12 cellular contexts compared by ENCODE assay signal in genomic region chr1:27562483-27563406, GRCh38. TPM values are rescaled to one million over a fixed set of nuclear protein-coding genes. Genes with fewer than 3 reads are reported as not detected.
DNase-seq lines count a peak whose midpoint lies in the region; ATAC-seq and TF ChIP-seq lines count a peak whose summit lies in the region.
"Had no signal": no experiment of that assay in that cellular context is flagged by ENCODE, and none has a peak within 500 bp of the region (broad histone marks: within the 10 kb centered on the region; RNA-seq: fewer than 3 reads in every experiment).

No MANE protein-coding gene starts in this region.

- peak overlapping the region; percentile 41 for H3K18ac ChIP-seq in trophoblast cell (ENCODE audit: low read length)

- no peak overlapping the region for H3K27ac Mint-ChIP-seq in MCF 10A (ENCODE audit: low read depth, unreplicated experiment)
- H3K27ac Mint-ChIP-seq in T-helper 2 cell treated with Interferon-gamma antibody and Interleukin-4, amounts not matched to agents 5 μg/mL and 100 μg/mL, for 36 hours = no peak overlapping the region
- H3K27ac Mint-ChIP-seq: activated naive CD8-positive, alpha-beta T cell had no signal

- no peak overlapping the region for H4K8ac ChIP-seq in trophoblast cell (ENCODE audit: low read depth, low read length)

- H4K12ac ChIP-seq in trophoblast cell (ENCODE audit: low read depth, low read length) = no peak overlapping the region

- H3K4ac ChIP-seq in trophoblast cell (ENCODE audit: low read depth, low read length) = peak overlapping the region; percentile 44

- H2BK12ac ChIP-seq in trophoblast cell (ENCODE audit: low read length) = no peak overlapping the region

- H3K9me3 ChIP-seq in breast epithelium (no peaks in the 10 kb centered on the region), left ventricle myocardium inferior (replicated peaks) (no peaks in the 10 kb centered on the region), trophoblast cell (ENCODE audit: insufficient read depth, low read depth, low read length) (no peaks in the 10 kb centered on the region), vagina (no peaks in the 10 kb centered on the region)

- H3K9ac ChIP-seq in trophoblast cell (ENCODE audit: low read length) = no peak overlapping the region

- no peak for TF ChIP-seq CTCF in breast epithelium (IDR thresholded peaks at IDR 0.05)
- no peak for TF ChIP-seq CTCF in MCF 10A (IDR thresholded peaks at IDR 0.05; ENCODE audit: unreplicated experiment)
- no peak for TF ChIP-seq CTCF in left ventricle myocardium inferior (IDR thresholded peaks at IDR 0.05; ENCODE audit: borderline replicate concordance)
- no peak for TF ChIP-seq CTCF in vagina (IDR thresholded peaks at IDR 0.05)
- TF ChIP-seq CTCF in GM13977 (IDR thresholded peaks at IDR 0.05; ENCODE audit: extremely low read depth, insufficient read depth, missing control alignments) = no peak

- CTCF ChIA-PET in MCF 10A (lab: Yijun Ruan, JAX) = interaction anchor here (0.6 to 1.2 kb wide), 2 partner anchors 39 to 44 kb away, joined by 3 read pairs; no protein-coding TSS in a partner anchor

- H3K79me1 ChIP-seq in trophoblast cell (ENCODE audit: low read length) = peaks cover 64% of the 10 kb centered on the region

- H3K4me2 ChIP-seq in trophoblast cell (ENCODE audit: low read length) = no peak overlapping the region

- H3K4me1 ChIP-seq in breast epithelium (peaks cover 38 to 67% of the 10 kb centered on the region in 2 donors), left ventricle myocardium inferior (peaks cover 99% of the 10 kb centered on the region), trophoblast cell (ENCODE audit: control insufficient read depth in 1 of 2, insufficient read depth in 2 of 2, low read length in 2 of 2) (peaks cover 88 to 93% of the 10 kb centered on the region in 2 experiments), vagina (peaks cover 99% of the 10 kb centered on the region)

- H3K14ac ChIP-seq in trophoblast cell (ENCODE audit: low read length) = peak overlapping the region; percentile 0

- peaks cover 6% of the 10 kb centered on the region for H3K36me3 Mint-ChIP-seq in MCF 10A (ENCODE audit: insufficient read depth, unreplicated experiment)
- no peaks in the 10 kb centered on the region for H3K36me3 Mint-ChIP-seq in T-helper 2 cell treated with Interferon-gamma antibody and Interleukin-4, amounts not matched to agents 5 μg/mL and 100 μg/mL, for 36 hours (ENCODE audit: low read depth)
- H3K36me3 Mint-ChIP-seq: activated naive CD8-positive, alpha-beta T cell had no signal

- no peaks in the 10 kb centered on the region for H3K36me3 ChIP-seq in breast epithelium
- peaks cover 8% of the 10 kb centered on the region for H3K36me3 ChIP-seq in left ventricle myocardium inferior
- H3K36me3 ChIP-seq in trophoblast cell (ENCODE audit: control insufficient read depth in 1 of 2, insufficient read depth in 2 of 2, low read length in 2 of 2) = peaks cover 8 to 26% of the 10 kb centered on the region in 2 experiments
- no peaks in the 10 kb centered on the region for H3K36me3 ChIP-seq in vagina

- H3K27me3 ChIP-seq in breast epithelium = no peaks in the 10 kb centered on the region
- no peaks in the 10 kb centered on the region for H3K27me3 ChIP-seq in left ventricle myocardium inferior (ENCODE audit: low read depth)
- no peaks in the 10 kb centered on the region for H3K27me3 ChIP-seq in trophoblast cell (ENCODE audit: insufficient read depth, low read length)
- H3K27me3 ChIP-seq in vagina = no peaks in the 10 kb centered on the region

- H2BK120ac ChIP-seq in trophoblast cell (ENCODE audit: insufficient read depth, low read length, poor library complexity) = no peak overlapping the region

- intact Hi-C loops in breast epithelium (cut with DNase I; ENCODE audit: low total_unique reads) = no loop called here
- intact Hi-C loops in MCF 10A (cut with micrococcal nuclease) = no loop called here
- intact Hi-C loops in left ventricle myocardium inferior (cut with micrococcal nuclease) = no loop called here
- intact Hi-C loops in vagina (cut with DNase I) = no loop called here

- H3K27ac ChIP-seq in breast epithelium (peak overlapping the region; percentile 92 to 95), left ventricle myocardium inferior (replicated peaks) (peak overlapping the region; percentile 97), trophoblast cell (ENCODE audit: low read depth, low read length) (no peak overlapping the region), vagina (peak overlapping the region; percentile 96)

- no peak overlapping the region for H3K4me3 Mint-ChIP-seq in MCF 10A (ENCODE audit: unreplicated experiment)
- H3K4me3 Mint-ChIP-seq in T-helper 2 cell treated with Interferon-gamma antibody and Interleukin-4, amounts not matched to agents 5 μg/mL and 100 μg/mL, for 36 hours = no peak overlapping the region
- H3K4me3 Mint-ChIP-seq: activated naive CD8-positive, alpha-beta T cell had no signal

- no peak for TF ChIP-seq POLR2A in breast epithelium (IDR thresholded peaks at IDR 0.05)
- no peak for TF ChIP-seq POLR2A in vagina (IDR thresholded peaks at IDR 0.05)

- peaks cover 43% of the 10 kb centered on the region for H3K79me2 ChIP-seq in trophoblast cell (ENCODE audit: control insufficient read depth, insufficient read depth, low read length, poor library complexity)

- ATAC-seq in HG03045 (IDR thresholded peaks at IDR 0.05; ENCODE audit: unreplicated experiment) = no peak

- peak overlapping the region; percentile 26 for H2AK5ac ChIP-seq in trophoblast cell (ENCODE audit: low read length)

- WGBS in trophoblast cell (ENCODE audit: extremely low coverage, insufficient coverage, insufficient read length) = no CpG with 5 or more reads among the region's 19 CpGs

- H3K23ac ChIP-seq in trophoblast cell (ENCODE audit: low read length) = no peak overlapping the region

- no TSS peak for BruUV-seq in MCF 10A (replicated peaks; lab: Mats Ljungman, UMichigan)

- H3K4me1 Mint-ChIP-seq in MCF 10A (ENCODE audit: insufficient read depth, unreplicated experiment) = peaks cover 43% of the 10 kb centered on the region
- peaks cover 13% of the 10 kb centered on the region for H3K4me1 Mint-ChIP-seq in T-helper 2 cell treated with Interferon-gamma antibody and Interleukin-4, amounts not matched to agents 5 μg/mL and 100 μg/mL, for 36 hours (ENCODE audit: low read depth)

- no peak for DNase-seq in breast epithelium (ENCODE audit: low spot score in 2 of 2)
- no peak for DNase-seq in MCF 10A (ENCODE audit: unreplicated experiment)
- DNase-seq in left ventricle myocardium inferior = peak; percentile 18
- DNase-seq in trophoblast cell = no peak
- no peak for DNase-seq in vagina (ENCODE audit: extremely low spot score in 2 of 2)
- no peak for DNase-seq in T-helper 2 cell treated with Interferon-gamma antibody and Interleukin-4, amounts not matched to agents 5 μg/mL and 100 μg/mL, for 36 hours (ENCODE audit: low spot score)
- DNase-seq in GM13977 (ENCODE audit: low spot score) = no peak
- DNase-seq: activated CD4-positive, alpha-beta T cell treated with anti-CD3 and anti-CD28 coated beads for 48 hours; NCI-H187; RPMI8226 had no signal

- in situ Hi-C loops in GM13977 (cut with MboI; ENCODE audit: low pct_unique_long_range_greater_than_20kb, low sequenced_read_pairs, unreplicated experiment) = no loop called here

- H2BK5ac ChIP-seq in trophoblast cell (ENCODE audit: low read depth, low read length, poor library complexity) = no peak overlapping the region

- H3K4me3 ChIP-seq in breast epithelium (peak overlapping the region in 1 of 3 donors; percentile 50), left ventricle myocardium inferior (peak overlapping the region; percentile 22), trophoblast cell (ENCODE audit: low read depth, low read length) (no peak overlapping the region), vagina (peak overlapping the region in 1 of 2 donors; percentile 37)

- H2AFZ ChIP-seq in trophoblast cell (ENCODE audit: insufficient read depth, low read length, poor library complexity) = no peak overlapping the region

- H3K27me3 Mint-ChIP-seq in MCF 10A (ENCODE audit: insufficient read depth, unreplicated experiment) = no peaks in the 10 kb centered on the region
- no peaks in the 10 kb centered on the region for H3K27me3 Mint-ChIP-seq in T-helper 2 cell treated with Interferon-gamma antibody and Interleukin-4, amounts not matched to agents 5 μg/mL and 100 μg/mL, for 36 hours (ENCODE audit: low read depth)
- H3K27me3 Mint-ChIP-seq: activated naive CD8-positive, alpha-beta T cell had no signal

- H4K91ac ChIP-seq in trophoblast cell (ENCODE audit: low read depth, low read length) = no peak overlapping the region

- POLR2A ChIA-PET in MCF 10A (lab: Yijun Ruan, JAX) = no interaction called here

- H3K9me3 Mint-ChIP-seq in MCF 10A (ENCODE audit: unreplicated experiment) = no peaks in the 10 kb centered on the region
- H3K9me3 Mint-ChIP-seq in T-helper 2 cell treated with Interferon-gamma antibody and Interleukin-4, amounts not matched to agents 5 μg/mL and 100 μg/mL, for 36 hours = no peaks in the 10 kb centered on the region

RNA-seq across cellular contexts. Expression of gene AHDC1, which starts 41.2 kb away (rescaled TPM):
- total RNA-seq in breast epithelium (10 to 100 TPM; 10.7 to 17.1 (median 15.4) TPM), MCF 10A (2022) (18.4 and 25.2 TPM in 2 replicates), left ventricle myocardium inferior (40.1 TPM), vagina (62.4 TPM)
- polyA plus RNA-seq in trophoblast cell (2013) = 37.4 and 37.5 TPM in 2 replicates
